ENCODE assay signal across 8 cellular contexts in genomic region chr12:43444940-43445564, GRCh38.
DNase-seq lines count a peak whose midpoint lies in the region; ATAC-seq, FAIRE-seq and TF ChIP-seq lines count a peak whose summit lies in the region.

No MANE protein-coding gene starts in this region.

- H3K36me3 Mint-ChIP-seq in CD4-positive, alpha-beta T cell (ENCODE audit: low read depth): no peaks in the 10 kb centered on the region

- no peak overlapping the region for H3K4me3 ChIP-seq in adipocyte (ENCODE audit: low read length)
- no peak overlapping the region for H3K4me3 ChIP-seq in sigmoid colon

- H3K4me1 ChIP-seq in adipocyte (ENCODE audit: control insufficient read depth, insufficient read depth, low read length): no peaks in the 10 kb centered on the region
- no peaks in the 10 kb centered on the region for H3K4me1 ChIP-seq in sigmoid colon

- H3K27ac ChIP-seq in CD4-positive, alpha-beta T cell (ENCODE audit: low read depth, low read length): no peak overlapping the region
- H3K27ac ChIP-seq in sigmoid colon: no peak overlapping the region

- no peak overlapping the region for H3K4me3 Mint-ChIP-seq in CD4-positive, alpha-beta T cell

- POLR2A ChIA-PET in CD4-positive, alpha-beta T cell (lab: Charles Lee): no interaction called here

- no peak for TF ChIP-seq POLR2A in sigmoid colon (IDR thresholded peaks at IDR 0.05)

- 49 to 68% methylated on average over 3 of the region's 3 CpGs for WGBS in sigmoid colon, 2 donors

- H3K27me3 Mint-ChIP-seq in CD4-positive, alpha-beta T cell: no peaks in the 10 kb centered on the region

- intact Hi-C loops in CD4-positive, alpha-beta T cell (cut with DNase I, micrococcal nuclease): loop anchor here in 1 of 2 experiments (1.0 kb wide), 1 partner anchor 437 kb away; no protein-coding TSS in a partner anchor
- intact Hi-C loops in sigmoid colon (cut with DNase I): loop anchor here (10.0 kb wide), 1 partner anchor 440 kb away; no protein-coding TSS in a partner anchor

- H3K27me3 ChIP-seq in CD4-positive, alpha-beta T cell (ENCODE audit: control insufficient read depth, insufficient read depth, low read length): no peaks in the 10 kb centered on the region
- H3K27me3 ChIP-seq in adipocyte (replicated peaks; ENCODE audit: control insufficient read depth, insufficient read depth, low read length) (no peaks in the 10 kb centered on the region), sigmoid colon (no peaks in the 10 kb centered on the region)

- CTCF ChIA-PET in CD4-positive, alpha-beta T cell (lab: Charles Lee): interaction anchor here (2.2 kb wide), 1 partner anchor 438 kb away, joined by 6 read pairs; no protein-coding TSS in a partner anchor

- H3K27ac Mint-ChIP-seq in CD4-positive, alpha-beta T cell: no peak overlapping the region

- no peak overlapping the region for H3K9ac ChIP-seq in adipocyte (ENCODE audit: low read length)

- TF ChIP-seq CTCF in CD4-positive, alpha-beta T cell (IDR thresholded peaks at IDR 0.05): peak; percentile 73
- peak in 2 of 4 experiments; percentile 28 to 51 for TF ChIP-seq CTCF in sigmoid colon (IDR thresholded peaks at IDR 0.05)

- H3K36me3 ChIP-seq in adipocyte (ENCODE audit: control insufficient read depth, insufficient read depth, low read length, severe bottlenecking) (no peaks in the 10 kb centered on the region), sigmoid colon (no peaks in the 10 kb centered on the region)

- FAIRE-seq in RCC 7860 (lab: Jason Lieb, UNC): peak; percentile 22

- TF ChIP-seq EP300 in sigmoid colon (IDR thresholded peaks at IDR 0.05): no peak

- H3K9me3 Mint-ChIP-seq in CD4-positive, alpha-beta T cell: no peaks in the 10 kb centered on the region

- ATAC-seq in CD4-positive, alpha-beta T cell (ENCODE audit: poor library complexity): no peak
- peak; percentile 70 for ATAC-seq in GM18520 (IDR thresholded peaks at IDR 0.05; ENCODE audit: unreplicated experiment)
- ATAC-seq in HG03575 (IDR thresholded peaks at IDR 0.05; ENCODE audit: extremely low read depth, insufficient number of reproducible peaks, low FRiP score, unreplicated experiment): peak; percentile 71

- peak; percentile 10 to 38 (median 21) for DNase-seq in CD4-positive, alpha-beta T cell
- DNase-seq in RCC 7860 (ENCODE audit: low spot score) (no peak), adipocyte (ENCODE audit: low read depth) (peak; percentile 82), iPS DF 4.7 (ENCODE audit: extremely low read depth, low spot score) (peak; percentile 25), sigmoid colon (no peak)
- peak; percentile 23 to 25 for DNase-seq in stimulated activated CD4-positive, alpha-beta T cell treated with anti-CD3 and anti-CD28 coated beads, Interleukin-1b, Interleukin-23, amount 100 ng/mL, for 4 hours (ENCODE audit: low read depth in 2 of 2)

- no peaks in the 10 kb centered on the region for H3K4me1 Mint-ChIP-seq in CD4-positive, alpha-beta T cell (ENCODE audit: low read depth)

- no peaks in the 10 kb centered on the region for H3K9me3 ChIP-seq in CD4-positive, alpha-beta T cell (ENCODE audit: control insufficient read depth, low read length)
- no peaks in the 10 kb centered on the region for H3K9me3 ChIP-seq in adipocyte (ENCODE audit: control insufficient read depth, low read length)
- H3K9me3 ChIP-seq in sigmoid colon: no peaks in the 10 kb centered on the region

Comparison
In these comparisons a context has a peak if more than half of its experiments do, and no peak if none do; other contexts are left out.
1. DNase-seq: peak in CD4-positive, alpha-beta T cell (10 of 10), adipocyte (single experiment), iPS DF 4.7 (single experiment) and stimulated activated CD4-positive, alpha-beta T cell treated with anti-CD3 and anti-CD28 coated beads, Interleukin-1b, Interleukin-23, amount 100 ng/mL, for 4 hours (2 of 2); none in RCC 7860 (single experiment) and sigmoid colon (single experiment).